In genomic region chr6:36953931-36954261, GRCh38 we compare ENCODE assay signal across 1 cellular context.
TF ChIP-seq lines count a peak whose summit lies in the region.

No MANE protein-coding gene starts in this region.

TF ChIP-seq in H1, 55 proteins besides CTCF, POLR2A, EP300 and RAD21:
- no peak for TF ChIP-seq SAP30 (IDR thresholded peaks at IDR 0.05; ENCODE audit: insufficient read depth, insufficient replicate concordance, low read length)
- 0 out of 2 replicates have a peak, but pooled peaks have one; percentile 6 for TF ChIP-seq TEAD4 (IDR thresholded peaks at IDR 0.05; ENCODE audit: low read depth, low read length)
